ENCODE assay signal across 8 cellular contexts in genomic region chr9:128128836-128129590, GRCh38. TPM values are rescaled to one million over a fixed set of nuclear protein-coding genes. Genes with fewer than 3 reads are reported as not detected.
DNase-seq lines count a peak whose midpoint lies in the region; ATAC-seq and TF ChIP-seq lines count a peak whose summit lies in the region.

No MANE protein-coding gene starts in this region.

- peaks cover 3 to 45% (median 33%) of the 10 kb centered on the region in 12 donors for H3K4me1 ChIP-seq in heart left ventricle
- H3K4me1 ChIP-seq in gastrocnemius medialis, result peaks cover 23 to 30% of the 10 kb centered on the region in 2 donors

- peak overlapping the region; percentile 71 for H3K4me3 ChIP-seq in H7 (ENCODE audit: insufficient read depth, low read depth, low read length)
- peak overlapping the region; percentile 53 to 99 (median 94) for H3K4me3 ChIP-seq in heart left ventricle
- peak overlapping the region; percentile 72 to 99 (median 98) for H3K4me3 ChIP-seq in gastrocnemius medialis

- CTCF ChIA-PET in WTC11 (lab: Charles Lee), result interaction anchor here (0.6 to 3.0 kb wide), 17 partner anchors 8 to 233 kb away, joined by 3 to 53 read pairs (median 3); partner anchors contain the start of genes BBLN and CIZ1

- H3K27me3 ChIP-seq in H7 (ENCODE audit: control insufficient read depth, insufficient read depth, low read length) (peaks cover 6% of the 10 kb centered on the region), heart left ventricle (no peaks in the 10 kb centered on the region), gastrocnemius medialis (no peaks in the 10 kb centered on the region)

- H3K36me3 Mint-ChIP-seq in WTC11, result peaks cover 9% of the 10 kb centered on the region; the same call in 1 of the 2 replicates

- H3K36me3 ChIP-seq in H7 (replicated peaks; ENCODE audit: control insufficient read depth, insufficient read depth, low read length) (peaks cover 7% of the 10 kb centered on the region), heart left ventricle (peaks cover 0 to 10% (median 6%) of the 10 kb centered on the region in 9 donors), gastrocnemius medialis (peaks cover 0 to 11% of the 10 kb centered on the region in 2 donors)

- peak; percentile 43 for DNase-seq in H7
- no peak for DNase-seq in WTC11 (ENCODE audit: low spot score)
- DNase-seq in heart left ventricle, result peak in 2 of 5 donors; percentile 33 to 59
- no peak for DNase-seq in gastrocnemius medialis
- DNase-seq in AML-193 (lab: John Stamatoyannopoulos, UW), result no peak
- DNase-seq in H4 (ENCODE audit: low spot score), result no peak
- no peak for DNase-seq in left lobe of liver (ENCODE audit: low spot score)

- peaks cover 17% of the 10 kb centered on the region for H3K4me1 Mint-ChIP-seq in WTC11

- H3K27ac Mint-ChIP-seq in WTC11, result no peak overlapping the region

- H3K9me3 ChIP-seq in heart left ventricle (peaks cover 0 to 7% (median 0%) of the 10 kb centered on the region in 12 donors), gastrocnemius medialis (no peaks in the 10 kb centered on the region)

- in situ Hi-C loops in gastrocnemius medialis (cut with MboI; ENCODE audit: low sequenced_read_pairs in 4 of 4), result no loop called here

- H3K27me3 Mint-ChIP-seq in WTC11 (ENCODE audit: low read depth), result peaks cover 27% of the 10 kb centered on the region

- ATAC-seq in WTC11 (no peak), heart left ventricle (no peak), gastrocnemius medialis (no peak), HG02588 (IDR thresholded peaks at IDR 0.05; ENCODE audit: unreplicated experiment) (no peak), left lobe of liver (no peak)

- TF ChIP-seq CTCF in WTC11 (IDR thresholded peaks at IDR 0.05) (no peak), heart left ventricle (IDR thresholded peaks at IDR 0.05) (no peak), gastrocnemius medialis (IDR thresholded peaks at IDR 0.05 in 4 of 5, conservative IDR thresholded peaks at IDR 0.05 in 1 of 5) (no peak)

- intact Hi-C loops in heart left ventricle (cut with DNase I) (loop anchor here in 1 of 10 donors (2.0 kb wide), 1 partner anchor 32 kb away; the partner anchor contains the start of gene BBLN), gastrocnemius medialis (cut with DNase I; ENCODE audit: low total_unique reads) (no loop called here)

- 62 to 69% (median 66%) methylated on average over 27 to 29 of the region's 29 CpGs for WGBS in heart left ventricle, 4 donors

- peak overlapping the region; percentile 91 to 100 (median 98) for H3K27ac ChIP-seq in heart left ventricle
- H3K27ac ChIP-seq in gastrocnemius medialis, result peak overlapping the region; percentile 97 to 100 (median 98)

- peak overlapping the region; percentile 94 for H3K4me3 Mint-ChIP-seq in WTC11

- H3K9me3 Mint-ChIP-seq in WTC11, result peaks cover 12% of the 10 kb centered on the region

- TF ChIP-seq POLR2A in heart left ventricle (IDR thresholded peaks at IDR 0.05) (no peak), gastrocnemius medialis (IDR thresholded peaks at IDR 0.05) (no peak)

- POLR2A ChIA-PET in WTC11 (lab: Charles Lee), result interaction anchor here (0.8 to 0.9 kb wide), 2 partner anchors 31 to 70 kb away, joined by 3 to 4 read pairs; partner anchors contain the start of gene BBLN

TF ChIP-seq in WTC11, 78 proteins besides CTCF, POLR2A, EP300 and RAD21:
- no peak for TF ChIP-seq ARID4B (CRISPR knock-in tag; IDR thresholded peaks at IDR 0.05; ENCODE audit: borderline replicate concordance)
- no peak for TF ChIP-seq PRRX2 (CRISPR knock-in tag; IDR thresholded peaks at IDR 0.05)
- TF ChIP-seq USF1 (CRISPR knock-in tag; IDR thresholded peaks at IDR 0.05), result no peak
- no peak for TF ChIP-seq NFATC4 (CRISPR knock-in tag; IDR thresholded peaks at IDR 0.05)
- no peak for TF ChIP-seq FOXK1 (CRISPR knock-in tag; IDR thresholded peaks at IDR 0.05)
- TF ChIP-seq HMGXB4 (CRISPR knock-in tag; IDR thresholded peaks at IDR 0.05), result no peak
- no peak for TF ChIP-seq TP53 (CRISPR knock-in tag; IDR thresholded peaks at IDR 0.05)
- TF ChIP-seq ETV6 (CRISPR knock-in tag; IDR thresholded peaks at IDR 0.05), result no peak
- no peak for TF ChIP-seq GTF2I (CRISPR knock-in tag; conservative IDR thresholded peaks at IDR 0.05)
- no peak for TF ChIP-seq E2F5 (CRISPR knock-in tag; IDR thresholded peaks at IDR 0.05)
- no peak for TF ChIP-seq SP1 (CRISPR knock-in tag; conservative IDR thresholded peaks at IDR 0.05)
- no peak for TF ChIP-seq NR2C2 (CRISPR knock-in tag; IDR thresholded peaks at IDR 0.05)

RNA-seq across cellular contexts. Expression of gene PTGES2, which starts 1.5 kb away (rescaled TPM):
- total RNA-seq in H7 (2014; rRNA removed; shearing (Covaris generic)), result 143 and 197 TPM in 2 replicates
- total RNA-seq in WTC11 (2021) (96.2 to 118 TPM (median 98.4 TPM) in 3 replicates), heart left ventricle (100 to 1,000 TPM; 116 to 166 (median 139) TPM), gastrocnemius medialis (100 to 1,000 TPM in 3 of 4 donors, 10 to 100 TPM in 1; 95.2 to 266 (median 155) TPM), left lobe of liver (35.8 TPM)
- 100 to 1,000 TPM; 143 to 179 TPM for polyA plus RNA-seq in heart left ventricle
- total RNA-seq in H4 (2014; rRNA removed; shearing (Covaris generic)), result 25.7 and 37.0 TPM in 2 replicates

RNA-seq across cellular contexts. Expression of gene LCN2, which starts 20.2 kb away (rescaled TPM):
- 1.4 TPM in 1 of 2 replicates, not detected in the other for total RNA-seq in H7 (2014; rRNA removed; shearing (Covaris generic))
- total RNA-seq in WTC11 (2021) (1.0 to 3.0 TPM (median 1.3 TPM) in 3 replicates), heart left ventricle (1 to 10 TPM in 1 of 9 donors, not detected in 8; 5.8 TPM), gastrocnemius medialis (under 1 TPM in 1 of 4 donors, not detected in 3; 1.00 TPM), left lobe of liver (2.7 TPM)
- 1 to 10 TPM in 1 of 2 donors, not detected in 1; 1.1 TPM for polyA plus RNA-seq in heart left ventricle
- 0.19 TPM in 1 of 2 replicates, not detected in the other for total RNA-seq in H4 (2014; rRNA removed; shearing (Covaris generic))

RNA-seq across cellular contexts. Expression of gene BBLN, which starts 31.1 kb away (rescaled TPM):
- total RNA-seq in H7 (2014; rRNA removed; shearing (Covaris generic)), result 121 and 130 TPM in 2 replicates
- total RNA-seq in WTC11 (2021), result 77.1 to 86.9 TPM (median 86.6 TPM) in 3 replicates
- total RNA-seq in heart left ventricle, result 100 to 1,000 TPM in 2 of 9 donors, 10 to 100 TPM in 7; 29.9 to 280 (median 46.4) TPM
- polyA plus RNA-seq in heart left ventricle, result 100 to 1,000 TPM in 1 of 2 donors, 10 to 100 TPM in 1; 47.3 to 122 TPM
- 100 to 1,000 TPM in 3 of 4 donors, 10 to 100 TPM in 1; 73.5 to 145 (median 132) TPM for total RNA-seq in gastrocnemius medialis
- 137 and 245 TPM in 2 replicates for total RNA-seq in H4 (2014; rRNA removed; shearing (Covaris generic))
- 20.8 TPM for total RNA-seq in left lobe of liver
